8 cellular contexts compared by ENCODE assay signal in the genomic region with DNA sequence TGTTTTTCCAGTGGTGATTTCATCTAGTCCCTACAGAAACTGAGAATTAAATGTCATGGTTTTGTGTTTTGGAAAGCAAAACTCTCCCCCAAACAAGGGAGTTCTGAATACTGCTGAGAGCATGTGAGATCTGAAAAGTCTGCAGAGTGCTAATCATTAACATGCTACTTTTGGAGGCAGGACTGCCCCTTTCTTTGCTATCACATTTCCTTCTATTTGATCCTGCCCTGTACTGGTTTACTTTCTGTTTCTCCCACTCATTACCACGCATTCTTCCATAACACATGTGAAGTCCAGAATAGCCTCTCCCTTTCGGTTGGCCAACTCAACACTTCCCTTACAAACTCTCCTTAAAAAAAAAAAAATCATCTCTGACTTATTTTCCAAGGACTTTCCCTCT.
DNase-seq lines count a peak whose midpoint lies in the region; ATAC-seq and TF ChIP-seq lines count a peak whose summit lies in the region.

No MANE protein-coding gene starts in this region.

- peak; percentile 63 to 75 for ATAC-seq in gastrocnemius medialis

- no peak for TF ChIP-seq POLR2A in gastrocnemius medialis (IDR thresholded peaks at IDR 0.05)

- peak overlapping the region; percentile 15; the same call in 1 of the 2 replicates for H3K4me3 ChIP-seq in HFF-Myc (replicated peaks; ENCODE audit: low read depth, low read length)
- H3K4me3 ChIP-seq in fibroblast of mammary gland (ENCODE audit: control insufficient read depth, low read depth, low read length) = no peak overlapping the region
- H3K4me3 ChIP-seq in gastrocnemius medialis = peak overlapping the region in 2 of 4 donors; percentile 13 to 27

- intact Hi-C loops in gastrocnemius medialis (cut with DNase I; ENCODE audit: low total_unique reads) = loop anchor here (2.0 kb wide), 1 partner anchor 64 kb away; a partner anchor contains a TSS

- H3K9me3 ChIP-seq in gastrocnemius medialis = no peaks in the 10 kb centered on the region

- TF ChIP-seq CTCF in GM10248 (IDR thresholded peaks at IDR 0.05; ENCODE audit: control extremely low read depth, extremely low read depth, low read depth, missing control alignments) (no peak), HFF-Myc (IDR thresholded peaks at IDR 0.05; ENCODE audit: low read depth, low read length, missing control alignments) (no peak), fibroblast of mammary gland (conservative IDR thresholded peaks at IDR 0.05; ENCODE audit: control insufficient read depth, insufficient read depth, low read depth, low read length) (no peak), gastrocnemius medialis (IDR thresholded peaks at IDR 0.05 in 4 of 5, conservative IDR thresholded peaks at IDR 0.05 in 1 of 5) (no peak)

- H3K27me3 ChIP-seq in gastrocnemius medialis = no peaks in the 10 kb centered on the region

- peak; percentile 57 for DNase-seq in GM10248 (ENCODE audit: extremely low spot score)
- DNase-seq in HFF-Myc (ENCODE audit: extremely low read depth, low read depth) = peak; percentile 66
- peak; percentile 50 for DNase-seq in NCI-H69 (lab: John Stamatoyannopoulos, UW)
- peak; percentile 83 for DNase-seq in fibroblast of mammary gland (ENCODE audit: low read depth)
- no peak for DNase-seq in gastrocnemius medialis
- no peak for DNase-seq in stimulated activated CD4-positive, alpha-beta T cell treated with anti-CD3 and anti-CD28 coated beads, Interleukin-2, amount 100 ng/mL, for 24 hours
- no peak for DNase-seq in activated CD4-positive, alpha-beta T cell treated with anti-CD3 and anti-CD28 coated beads, Interleukin-2, amount 50 U/mL, for 1 hour
- no peak for DNase-seq in iPS-NIHi11 (ENCODE audit: low spot score)

- in situ Hi-C loops in gastrocnemius medialis (cut with MboI; ENCODE audit: low sequenced_read_pairs in 4 of 4) = loop anchor here in 1 of 4 donors (10.0 kb wide), 1 partner anchor 54 kb away; no protein-coding TSS in a partner anchor

- POLR2A ChIA-PET in GM10248 (lab: Yijun Ruan, JAX) = no interaction called here

- peaks cover 30 to 44% of the 10 kb centered on the region in 2 donors for H3K4me1 ChIP-seq in gastrocnemius medialis

- H3K36me3 ChIP-seq in gastrocnemius medialis = no peaks in the 10 kb centered on the region

- CTCF ChIA-PET in GM10248 (lab: Yijun Ruan, JAX) = interaction anchor here (1.2 to 8.5 kb wide), 2 partner anchors 11 to 27 kb away, joined by 4 to 67 read pairs; no protein-coding TSS in a partner anchor

- peak overlapping the region; percentile 4 to 64 (median 36) for H3K27ac ChIP-seq in gastrocnemius medialis

Comparison
In these comparisons a context has a peak if more than half of its experiments do, and no peak if none do; other contexts are left out.
1. DNase-seq: peak in GM10248 (single experiment), HFF-Myc (single experiment), NCI-H69 (single experiment) and fibroblast of mammary gland (single experiment); none in gastrocnemius medialis (0 of 2), stimulated activated CD4-positive, alpha-beta T cell treated with anti-CD3 and anti-CD28 coated beads, Interleukin-2, amount 100 ng/mL, for 24 hours (0 of 2), activated CD4-positive, alpha-beta T cell treated with anti-CD3 and anti-CD28 coated beads, Interleukin-2, amount 50 U/mL, for 1 hour (single experiment) and iPS-NIHi11 (single experiment).